Comparison of ENCODE assay signal across 11 cellular contexts in genomic region chr1:33130297-33130696, GRCh38. TPM values are rescaled to one million over a fixed set of nuclear protein-coding genes. Genes with fewer than 3 reads are reported as not detected.
DNase-seq lines count a peak whose midpoint lies in the region; ATAC-seq and TF ChIP-seq lines count a peak whose summit lies in the region.
"Had no signal": no experiment of that assay in that cellular context is flagged by ENCODE, and none has a peak within 500 bp of the region (broad histone marks: within the 10 kb centered on the region; RNA-seq: fewer than 3 reads in every experiment).

No MANE protein-coding gene starts in this region.

- peak overlapping the region; percentile 16 for H3K9ac ChIP-seq in Loucy (ENCODE audit: low read depth, low read length, poor library complexity, severe bottlenecking)

- peaks cover 16 to 18% of the 10 kb centered on the region in 2 donors for H3K36me3 Mint-ChIP-seq in activated naive CD4-positive, alpha-beta T cell treated with anti-CD3 and anti-CD28 coated beads, Interleukin-2, amount 50 U/mL, for 72 hours
- peaks cover 12% of the 10 kb centered on the region for H3K36me3 Mint-ChIP-seq in natural killer cell treated with Interleukin-12 subunit alpha and Interleukin-12 subunit beta and Interleukin-15 and Interleukin-18, amount 100 ng/mL, for 72 hours

- H3K4me3 ChIP-seq in Loucy (ENCODE audit: low read length, poor library complexity, severe bottlenecking) = peak overlapping the region; percentile 28
- H3K4me3 ChIP-seq in sigmoid colon = no peak overlapping the region
- H3K4me3 ChIP-seq: body of pancreas had no signal

- no peaks in the 10 kb centered on the region for H4K20me1 ChIP-seq in Loucy (ENCODE audit: insufficient read depth, low read length, poor library complexity, severe bottlenecking)

- no peak for TF ChIP-seq POLR2A in sigmoid colon (IDR thresholded peaks at IDR 0.05)

- no peaks in the 10 kb centered on the region for H3K36me3 ChIP-seq in Loucy (ENCODE audit: insufficient read depth, low read length)
- H3K36me3 ChIP-seq in sigmoid colon = no peaks in the 10 kb centered on the region

- H2AFZ ChIP-seq in Loucy (ENCODE audit: low read length) = no peak overlapping the region

- H3K27me3 ChIP-seq in Loucy (ENCODE audit: insufficient read depth, low read length, poor library complexity, severe bottlenecking) (no peaks in the 10 kb centered on the region), sigmoid colon (no peaks in the 10 kb centered on the region)
- H3K27me3 ChIP-seq: body of pancreas had no signal

- H3K27ac Mint-ChIP-seq in activated naive CD4-positive, alpha-beta T cell treated with anti-CD3 and anti-CD28 coated beads, Interleukin-2, amount 50 U/mL, for 72 hours = peak overlapping the region; percentile 24 to 91
- H3K27ac Mint-ChIP-seq in natural killer cell treated with Interleukin-12 subunit alpha and Interleukin-12 subunit beta and Interleukin-15 and Interleukin-18, amount 100 ng/mL, for 72 hours = peak overlapping the region; percentile 65 to 74

- CTCF ChIA-PET in GM10248 (lab: Yijun Ruan, JAX) = interaction anchor here (1.2 kb wide), 1 partner anchor 21 kb away, joined by 3 read pairs; no protein-coding TSS in a partner anchor

- H3K4me1 ChIP-seq in Loucy (ENCODE audit: insufficient read depth, low read length, poor library complexity, severe bottlenecking) (peaks cover 50% of the 10 kb centered on the region), sigmoid colon (peaks cover 0 to 15% (median 12%) of the 10 kb centered on the region in 4 donors)

- peak; percentile 52 for ATAC-seq in activated naive CD4-positive, alpha-beta T cell treated with anti-CD3 and anti-CD28 coated beads, Interleukin-2, amount 50 U/mL, for 72 hours
- peak; percentile 65 to 68 for ATAC-seq in natural killer cell treated with Interleukin-12 subunit alpha and Interleukin-12 subunit beta and Interleukin-15 and Interleukin-18, amount 100 ng/mL, for 72 hours
- ATAC-seq in GM19395 (IDR thresholded peaks at IDR 0.05; ENCODE audit: unreplicated experiment) = no peak
- no peak for ATAC-seq in GM19467 (IDR thresholded peaks at IDR 0.05; ENCODE audit: unreplicated experiment)
- ATAC-seq: body of pancreas had no signal

- no peak for TF ChIP-seq CTCF in GM10248 (IDR thresholded peaks at IDR 0.05; ENCODE audit: control extremely low read depth, extremely low read depth, low read depth, missing control alignments)
- no peak for TF ChIP-seq CTCF in Loucy (conservative IDR thresholded peaks at IDR 0.05; ENCODE audit: low read length)
- TF ChIP-seq CTCF in sigmoid colon (IDR thresholded peaks at IDR 0.05) = no peak

- POLR2A ChIA-PET in GM10248 (lab: Yijun Ruan, JAX) = no interaction called here

- peak; percentile 43 for DNase-seq in GM10248 (ENCODE audit: extremely low spot score)
- DNase-seq in activated naive CD4-positive, alpha-beta T cell treated with anti-CD3 and anti-CD28 coated beads, Interleukin-2, amount 50 U/mL, for 72 hours (ENCODE audit: low spot score in 2 of 2) = peak in 1 of 2 donors; percentile 55
- peak; percentile 75 for DNase-seq in natural killer cell treated with Interleukin-12 subunit alpha and Interleukin-12 subunit beta and Interleukin-15 and Interleukin-18, amount 100 ng/mL, for 72 hours (ENCODE audit: low spot score)
- no peak for DNase-seq in sigmoid colon
- no peak for DNase-seq in Kasumi-1 (lab: John Stamatoyannopoulos, UW)
- DNase-seq: body of pancreas, foreskin melanocyte, GDM1 had no signal

- peaks cover 0 to 14% of the 10 kb centered on the region in 2 donors for H3K27me3 Mint-ChIP-seq in natural killer cell treated with Interleukin-12 subunit alpha and Interleukin-12 subunit beta and Interleukin-15 and Interleukin-18, amount 100 ng/mL, for 72 hours

- no peaks in the 10 kb centered on the region for H3K9me2 ChIP-seq in Loucy (replicated peaks; ENCODE audit: low read depth, low read length)

- peak overlapping the region; percentile 97 for H3K4me2 ChIP-seq in Loucy (ENCODE audit: low read depth, low read length, poor library complexity, severe bottlenecking)

- 81% methylated on average over 4 of the region's 4 CpGs for WGBS in sigmoid colon, 2 donors

- H3K27ac ChIP-seq in sigmoid colon = no peak overlapping the region
- H3K27ac ChIP-seq: body of pancreas had no signal

- no peaks in the 10 kb centered on the region for H3K9me3 Mint-ChIP-seq in activated naive CD4-positive, alpha-beta T cell treated with anti-CD3 and anti-CD28 coated beads, Interleukin-2, amount 50 U/mL, for 72 hours
- H3K9me3 Mint-ChIP-seq in natural killer cell treated with Interleukin-12 subunit alpha and Interleukin-12 subunit beta and Interleukin-15 and Interleukin-18, amount 100 ng/mL, for 72 hours = peaks cover 6% of the 10 kb centered on the region

- intact Hi-C loops in sigmoid colon (cut with DNase I) = loop anchor here (5.0 kb wide), 1 partner anchor 237 kb away; no protein-coding TSS in a partner anchor

- H3K9me3 ChIP-seq in Loucy (ENCODE audit: insufficient read depth, low read depth, low read length) (no peaks in the 10 kb centered on the region), sigmoid colon (no peaks in the 10 kb centered on the region)
- H3K9me3 ChIP-seq: body of pancreas had no signal

- no peak for TF ChIP-seq EP300 in sigmoid colon (IDR thresholded peaks at IDR 0.05)

- peak overlapping the region; percentile 83 for H3K4me3 Mint-ChIP-seq in natural killer cell treated with Interleukin-12 subunit alpha and Interleukin-12 subunit beta and Interleukin-15 and Interleukin-18, amount 100 ng/mL, for 72 hours

- H3F3A ChIP-seq in Loucy (ENCODE audit: low read depth) = no peaks in the 10 kb centered on the region

- peaks cover 42 to 65% of the 10 kb centered on the region in 2 donors for H3K4me1 Mint-ChIP-seq in natural killer cell treated with Interleukin-12 subunit alpha and Interleukin-12 subunit beta and Interleukin-15 and Interleukin-18, amount 100 ng/mL, for 72 hours (ENCODE audit: low read depth in 2 of 2)

- peaks cover 31% of the 10 kb centered on the region for H3K79me2 ChIP-seq in Loucy (ENCODE audit: insufficient read depth, low read length)

RNA-seq across cellular contexts. Expression of gene AZIN2, which starts 49.3 kb away (rescaled TPM):
- 1 to 10 TPM; 1.2 to 2.1 TPM for total RNA-seq in activated naive CD4-positive, alpha-beta T cell treated with anti-CD3 and anti-CD28 coated beads, Interleukin-2, amount 50 U/mL, for 72 hours
- 1 to 10 TPM; 2.4 to 4.4 TPM for total RNA-seq in natural killer cell treated with Interleukin-12 subunit alpha and Interleukin-12 subunit beta and Interleukin-15 and Interleukin-18, amount 100 ng/mL, for 72 hours
- 1 to 10 TPM; 1.1 to 2.5 (median 1.5) TPM for total RNA-seq in sigmoid colon
- polyA plus RNA-seq in sigmoid colon = 10 to 100 TPM in 2 of 3 donors, 1 to 10 TPM in 1; 3.6 to 30.9 (median 14.8) TPM

RNA-seq across cellular contexts. Expression of gene TRIM62, which starts 51.5 kb away (rescaled TPM):
- 1 to 10 TPM; 5.3 to 5.4 TPM for total RNA-seq in activated naive CD4-positive, alpha-beta T cell treated with anti-CD3 and anti-CD28 coated beads, Interleukin-2, amount 50 U/mL, for 72 hours
- 10 to 100 TPM in 1 of 2 donors, 1 to 10 TPM in 1; 8.7 to 15.0 TPM for total RNA-seq in natural killer cell treated with Interleukin-12 subunit alpha and Interleukin-12 subunit beta and Interleukin-15 and Interleukin-18, amount 100 ng/mL, for 72 hours
- 1 to 10 TPM; 3.2 to 5.2 (median 4.5) TPM for total RNA-seq in sigmoid colon
- 1 to 10 TPM; 1.2 to 4.5 (median 1.6) TPM for polyA plus RNA-seq in sigmoid colon

Comparison
In these comparisons a context has a peak if more than half of its experiments do, and no peak if none do; other contexts are left out.
1. DNase-seq: peak in GM10248 (single experiment) and natural killer cell treated with Interleukin-12 subunit alpha and Interleukin-12 subunit beta and Interleukin-15 and Interleukin-18, amount 100 ng/mL, for 72 hours (single experiment); none in sigmoid colon (single experiment) and Kasumi-1 (0 of 2).
2. ATAC-seq: peak in activated naive CD4-positive, alpha-beta T cell treated with anti-CD3 and anti-CD28 coated beads, Interleukin-2, amount 50 U/mL, for 72 hours (2 of 2) and natural killer cell treated with Interleukin-12 subunit alpha and Interleukin-12 subunit beta and Interleukin-15 and Interleukin-18, amount 100 ng/mL, for 72 hours (2 of 2); none in GM19395 (single experiment) and GM19467 (single experiment).